Comparison of ENCODE assay signal across 1 cellular context in genomic region chr3:185585862-185586643, GRCh38.
TF ChIP-seq lines count a peak whose summit lies in the region.

TSS of gene SENP2 (plus strand) at chr3:185586295. CDS start at chr3:185586414, 119 bp downstream.

TF ChIP-seq in HepG2, 621 proteins besides CTCF, POLR2A, EP300 and RAD21 (continued from another document and continues in another):
- peak; percentile 67; the same call in 1 of the 2 replicates for TF ChIP-seq POGZ (CRISPR knock-in tag; IDR thresholded peaks at IDR 0.05)
- peak; percentile 63; the same call in 1 of the 2 replicates for TF ChIP-seq SIN3B (IDR thresholded peaks at IDR 0.05; ENCODE audit: low read length)
- TF ChIP-seq STAT5B (CRISPR knock-in tag; IDR thresholded peaks at IDR 0.05), result no peak
- no peak for TF ChIP-seq ZNF354B (CRISPR knock-in tag; IDR thresholded peaks at IDR 0.05)
- TF ChIP-seq GMEB1 (CRISPR knock-in tag; IDR thresholded peaks at IDR 0.05; ENCODE audit: borderline replicate concordance), result peak; percentile 60; the same call in 1 of the 2 replicates
- peak; percentile 100 for TF ChIP-seq PHF21A (CRISPR knock-in tag; IDR thresholded peaks at IDR 0.05)
- TF ChIP-seq FOXC1 (CRISPR knock-in tag; IDR thresholded peaks at IDR 0.05; ENCODE audit: borderline replicate concordance), result 0 out of 2 replicates have a peak, but pooled peaks have one; percentile 24
- TF ChIP-seq HDAC2 (CRISPR knock-in tag; IDR thresholded peaks at IDR 0.05), result 0 out of 2 replicates have a peak, but pooled peaks have one; percentile 8
- peak; percentile 55; the same call in 1 of the 2 replicates for TF ChIP-seq ZNF350 (CRISPR knock-in tag; IDR thresholded peaks at IDR 0.05; ENCODE audit: borderline replicate concordance, low read depth)
- peak; percentile 56; the same call in 1 of the 2 replicates for TF ChIP-seq YEATS2 (CRISPR knock-in tag; IDR thresholded peaks at IDR 0.05; ENCODE audit: borderline replicate concordance)
- TF ChIP-seq GZF1 (CRISPR knock-in tag; IDR thresholded peaks at IDR 0.05), result peak; percentile 60; the same call in 1 of the 2 replicates
- no peak for TF ChIP-seq TCF12 (IDR thresholded peaks at IDR 0.05)
- TF ChIP-seq TCF12 (CRISPR knock-in tag; IDR thresholded peaks at IDR 0.05), result no peak
- peak; percentile 66 for TF ChIP-seq SALL1 (CRISPR knock-in tag; IDR thresholded peaks at IDR 0.05)
- TF ChIP-seq ZIK1 (CRISPR knock-in tag; IDR thresholded peaks at IDR 0.05; ENCODE audit: borderline replicate concordance, low read depth), result 0 out of 2 replicates have a peak, but pooled peaks have one; percentile 20
- TF ChIP-seq ONECUT2 (CRISPR knock-in tag; IDR thresholded peaks at IDR 0.05), result 0 out of 2 replicates have a peak, but pooled peaks have one; percentile 29
- TF ChIP-seq KMT2B (CRISPR knock-in tag; IDR thresholded peaks at IDR 0.05), result peak; percentile 95
- TF ChIP-seq ZNF281 (CRISPR knock-in tag; IDR thresholded peaks at IDR 0.05; ENCODE audit: borderline replicate concordance), result peak; percentile 58
- 0 out of 2 replicates have a peak, but pooled peaks have one; percentile 44 for TF ChIP-seq BATF2 (CRISPR knock-in tag; IDR thresholded peaks at IDR 0.05)
- TF ChIP-seq MLXIP (CRISPR knock-in tag; IDR thresholded peaks at IDR 0.05; ENCODE audit: borderline replicate concordance), result no peak
- no peak for TF ChIP-seq ZBTB7A (CRISPR knock-in tag; IDR thresholded peaks at IDR 0.05)
- TF ChIP-seq RNF219 (CRISPR knock-in tag; IDR thresholded peaks at IDR 0.05), result no peak
- peak; percentile 41 for TF ChIP-seq TBL1XR1 (IDR thresholded peaks at IDR 0.05; ENCODE audit: borderline replicate concordance, low read length, partially characterized antibody)
- TF ChIP-seq HNRNPUL1 (IDR thresholded peaks at IDR 0.05; ENCODE audit: low read depth, low read length), result no peak
- TF ChIP-seq GABPB1 (CRISPR knock-in tag; IDR thresholded peaks at IDR 0.05), result peak; percentile 91
- TF ChIP-seq DBP (CRISPR knock-in tag; IDR thresholded peaks at IDR 0.05; ENCODE audit: not compliant biosample characterization), result no peak
- peak; percentile 52; the same call in 1 of the 2 replicates for TF ChIP-seq ZNF292 (CRISPR knock-in tag; IDR thresholded peaks at IDR 0.05; ENCODE audit: borderline replicate concordance, low read depth)
- TF ChIP-seq HNRNPL (IDR thresholded peaks at IDR 0.05; ENCODE audit: low read depth, low read length), result no peak
- peak; percentile 43; the same call in 1 of the 2 replicates for TF ChIP-seq ZGPAT (CRISPR knock-in tag; IDR thresholded peaks at IDR 0.05)
- TF ChIP-seq EEA1 (CRISPR knock-in tag; IDR thresholded peaks at IDR 0.05; ENCODE audit: borderline replicate concordance), result no peak
- no peak for TF ChIP-seq ZNF441 (CRISPR knock-in tag; IDR thresholded peaks at IDR 0.05; ENCODE audit: borderline replicate concordance)
- peak; percentile 41; the same call in 1 of the 2 replicates for TF ChIP-seq ZNF543 (CRISPR knock-in tag; IDR thresholded peaks at IDR 0.05)
- peak; percentile 49; the same call in 1 of the 2 replicates for TF ChIP-seq ZBTB10 (CRISPR knock-in tag; IDR thresholded peaks at IDR 0.05; ENCODE audit: borderline replicate concordance)
- TF ChIP-seq ZNF687 (CRISPR knock-in tag; IDR thresholded peaks at IDR 0.05), result peak; percentile 78
- peak; percentile 81 for TF ChIP-seq THAP11 (CRISPR knock-in tag; IDR thresholded peaks at IDR 0.05)
- peak; percentile 67 for TF ChIP-seq HNRNPLL (IDR thresholded peaks at IDR 0.05; ENCODE audit: low read depth, low read length, poor library complexity, severe bottlenecking)
- no peak for TF ChIP-seq NR3C1 (CRISPR knock-in tag; IDR thresholded peaks at IDR 0.05)
- no peak for TF ChIP-seq ZNF576 (CRISPR knock-in tag; IDR thresholded peaks at IDR 0.05)
- 0 out of 2 replicates have a peak, but pooled peaks have one; percentile 36 for TF ChIP-seq ZNF788 (CRISPR knock-in tag; IDR thresholded peaks at IDR 0.05; ENCODE audit: borderline replicate concordance)
